Comparison of ENCODE assay signal across 2 cellular contexts in genomic region chr13:46627462-46627861, GRCh38.
TF ChIP-seq lines count a peak whose summit lies in the region.

No MANE protein-coding gene starts in this region.

TF ChIP-seq in IMR-90, 13 proteins besides CTCF, POLR2A, EP300 and RAD21:
- TF ChIP-seq CHD1 (IDR thresholded peaks at IDR 0.05; ENCODE audit: low read depth, low read length), result no peak
- no peak for TF ChIP-seq MAFK (IDR thresholded peaks at IDR 0.05; ENCODE audit: low read depth, low read length)
- TF ChIP-seq RFX5 (IDR thresholded peaks at IDR 0.05; ENCODE audit: low read depth, low read length), result no peak
- TF ChIP-seq MXI1 (IDR thresholded peaks at IDR 0.05; ENCODE audit: borderline replicate concordance, low read depth, low read length), result no peak

TF ChIP-seq in endothelial cell of umbilical vein, 7 proteins besides CTCF, POLR2A, EP300 and RAD21:
- TF ChIP-seq POLR2AphosphoS5 (IDR thresholded peaks at IDR 0.05; ENCODE audit: insufficient read depth, low read depth, low read length) (no peak), EZH2 (IDR thresholded peaks at IDR 0.05; ENCODE audit: borderline replicate concordance, low read depth, low read length, severe bottlenecking) (no peak), MYC (IDR thresholded peaks at IDR 0.05; ENCODE audit: low read depth, low read length) (no peak), GATA2 (IDR thresholded peaks at IDR 0.05; ENCODE audit: insufficient read depth, insufficient read length, low read depth, low read length) (no peak), FOS (IDR thresholded peaks at IDR 0.05; ENCODE audit: borderline replicate concordance, insufficient read depth, low read length) (no peak), JUN (IDR thresholded peaks at IDR 0.05; ENCODE audit: borderline replicate concordance, insufficient read depth, insufficient read length, low read depth) (no peak), MAX (IDR thresholded peaks at IDR 0.05; ENCODE audit: insufficient read depth, insufficient read length) (no peak)
TF ChIP-seq in endothelial cell of umbilical vein: peak in this region for 0.
